Comparison of ENCODE assay signal across 27 cellular contexts in the genomic region with DNA sequence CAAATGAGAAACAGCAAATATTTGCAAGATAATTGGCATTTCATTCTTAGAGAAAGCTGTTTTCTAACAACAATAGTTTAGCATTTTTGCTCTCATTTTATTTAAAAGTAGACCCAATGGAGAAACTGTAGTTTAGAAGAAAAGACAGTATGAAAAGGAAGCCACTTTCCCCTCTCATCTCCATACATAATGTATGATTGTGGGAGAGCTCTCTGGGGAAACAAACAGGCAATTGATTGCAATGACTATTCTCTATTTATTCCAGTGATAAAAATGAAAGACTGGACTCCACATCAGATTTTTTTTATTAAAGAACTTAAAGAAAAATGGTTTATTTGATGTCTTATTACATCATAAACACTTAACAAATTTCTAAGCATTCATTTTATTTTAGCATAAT.
"Had no signal": no experiment of that assay in that cellular context is flagged by ENCODE, and none has a peak within 500 bp of the region (broad histone marks: within the 10 kb centered on the region; RNA-seq: fewer than 3 reads in every experiment).

No MANE protein-coding gene starts in this region.

- H3K36me3 Mint-ChIP-seq: activated naive CD4-positive, alpha-beta T cell treated with anti-CD3 and anti-CD28 coated beads, Interleukin-2, amount 50 U/mL, for 24 hours had no signal

- H3K9me3 Mint-ChIP-seq: activated CD8-positive, alpha-beta T cell treated with anti-CD3 and anti-CD28 coated beads for 36 hours; activated naive CD4-positive, alpha-beta T cell treated with anti-CD3 and anti-CD28 coated beads, Interleukin-2, amount 50 U/mL, for 24 hours; activated T-helper 1 cell treated with anti-CD3 and anti-CD28 coated beads, Interleukin-12 subunit alpha, Interleukin-12 subunit beta, Interleukin-2, Interleukin-4 antibody, amounts not matched to agents 30 ng/mL and 10 ng/mL and 1 ng/mL, durations not matched to agents 14 hours and 24 hours and 36 hours; T-helper 1 cell treated with Interleukin-12 subunit alpha and Interleukin-12 subunit beta and Interleukin-4 antibody, amounts not matched to agents 30 μg/mL and 1 μg/mL, for 36 hours had no signal

- H3K4me3 Mint-ChIP-seq: activated CD8-positive, alpha-beta T cell treated with anti-CD3 and anti-CD28 coated beads for 36 hours; activated naive CD4-positive, alpha-beta T cell treated with anti-CD3 and anti-CD28 coated beads, Interleukin-2, amount 50 U/mL, for 24 hours; activated T-helper 1 cell treated with anti-CD3 and anti-CD28 coated beads, Interleukin-12 subunit alpha, Interleukin-12 subunit beta, Interleukin-2, Interleukin-4 antibody, amounts not matched to agents 30 ng/mL and 10 ng/mL and 1 ng/mL, durations not matched to agents 14 hours and 24 hours and 36 hours; T-helper 1 cell treated with Interleukin-12 subunit alpha and Interleukin-12 subunit beta and Interleukin-4 antibody, amounts not matched to agents 30 μg/mL and 1 μg/mL, for 36 hours had no signal

- H3K36me3 ChIP-seq: ascending aorta, MG63, SJCRH30 had no signal

- H3K27me3 ChIP-seq: ascending aorta, body of pancreas, MG63, SJCRH30 had no signal

- DNase-seq: activated CD4-positive, alpha-beta T cell treated with anti-CD3 and anti-CD28 coated beads for 4 hours; activated CD8-positive, alpha-beta memory T cell treated with anti-CD3 and anti-CD28 coated beads, Interleukin-2, amount 50 U/mL, for 4 hours; activated CD8-positive, alpha-beta T cell treated with anti-CD3 and anti-CD28 coated beads for 36 hours; activated effector memory CD4-positive, alpha-beta T cell treated with Interleukin-2 at 50 U/mL for 16 hours; activated naive CD4-positive, alpha-beta T cell; body of pancreas; MG63; MV-4-11; NCI-H1092 treated with DMSO at 0.1 percent for 48 hours; NCI-H1417 treated with DMSO at 0.1 percent for 48 hours; NCI-H1694; NCI-H2029; NCI-H2107; NCI-H2171 treated with DMSO at 0.1 percent for 48 hours; NCI-H226; NCI-H526 treated with DMSO at 0.1 percent for 48 hours; NCI-H82; Right ventricle myocardium superior; SJCRH30; SW 1271 had no signal

- H3K27ac Mint-ChIP-seq: activated CD8-positive, alpha-beta T cell treated with anti-CD3 and anti-CD28 coated beads for 36 hours; activated naive CD4-positive, alpha-beta T cell treated with anti-CD3 and anti-CD28 coated beads, Interleukin-2, amount 50 U/mL, for 24 hours; activated T-helper 1 cell treated with anti-CD3 and anti-CD28 coated beads, Interleukin-12 subunit alpha, Interleukin-12 subunit beta, Interleukin-2, Interleukin-4 antibody, amounts not matched to agents 30 ng/mL and 10 ng/mL and 1 ng/mL, durations not matched to agents 14 hours and 24 hours and 36 hours; T-helper 1 cell treated with Interleukin-12 subunit alpha and Interleukin-12 subunit beta and Interleukin-4 antibody, amounts not matched to agents 30 μg/mL and 1 μg/mL, for 36 hours had no signal

- H3K4me1 ChIP-seq: ascending aorta, body of pancreas, SJCRH30 had no signal

- ATAC-seq: activated CD4-positive, CD25-positive, alpha-beta regulatory T cell treated with anti-CD3 and anti-CD28 coated beads, Interleukin-2, amount 50 U/mL, for 24 hours; activated CD8-positive, alpha-beta T cell treated with anti-CD3 and anti-CD28 coated beads for 36 hours; body of pancreas; SK-N-SH treated with all-trans-retinoic acid at 6 μM for 48 hours had no signal

- H3K9me3 ChIP-seq: ascending aorta, body of pancreas, MG63, SJCRH30 had no signal

- H3K27ac ChIP-seq: ascending aorta, body of pancreas, RWPE1, SJCRH30 had no signal

- H3K4me3 ChIP-seq: ascending aorta, body of pancreas, MG63, SJCRH30 had no signal

- H3K4me1 Mint-ChIP-seq: activated naive CD4-positive, alpha-beta T cell treated with anti-CD3 and anti-CD28 coated beads, Interleukin-2, amount 50 U/mL, for 24 hours had no signal
